18 cellular contexts compared by ENCODE assay signal in genomic region chr15:92392966-92393286, GRCh38. TPM values are rescaled to one million over a fixed set of nuclear protein-coding genes. Genes with fewer than 3 reads are reported as not detected.
A peak's percentile ranks its signal among the peaks of the same experiment; 100 is the strongest.
DNase-seq lines count a peak whose midpoint lies in the region; ATAC-seq, FAIRE-seq and TF ChIP-seq lines count a peak whose summit lies in the region.
"Had no signal": no experiment of that assay in that cellular context is flagged by ENCODE, and none has a peak within 500 bp of the region (broad histone marks: within the 10 kb centered on the region; RNA-seq: fewer than 3 reads in every experiment).

No MANE protein-coding gene starts in this region.

- H3K36me3 Mint-ChIP-seq in neural progenitor cell = peaks cover 9% of the 10 kb centered on the region
- H3K36me3 Mint-ChIP-seq: activated naive CD8-positive, alpha-beta T cell treated with anti-CD3 and anti-CD28 coated beads, Interleukin-2, amount 10 ng/mL, durations not matched to agents 7 days and 5 days had no signal

- peak overlapping the region; percentile 29 for H3K27ac Mint-ChIP-seq in neural progenitor cell
- H3K27ac Mint-ChIP-seq: activated naive CD8-positive, alpha-beta T cell treated with anti-CD3 and anti-CD28 coated beads, Interleukin-2, amount 10 ng/mL, durations not matched to agents 7 days and 5 days; activated T-helper 1 cell treated with anti-CD3 and anti-CD28 coated beads, Interleukin-12 subunit alpha, Interleukin-12 subunit beta, Interleukin-2, Interleukin-4 antibody, amounts not matched to agents 30 ng/mL and 10 ng/mL and 1 ng/mL, durations not matched to agents 14 hours and 24 hours and 36 hours had no signal

- TF ChIP-seq POLR2A in GM12891 (IDR thresholded peaks at IDR 0.05; ENCODE audit: low read depth, low read length) = no peak

- H3K4me1 ChIP-seq in ES-I3 (ENCODE audit: insufficient read depth, low read length) (peaks cover 10% of the 10 kb centered on the region), NT2/D1 (ENCODE audit: insufficient read depth, insufficient read length) (peaks cover 4% of the 10 kb centered on the region), iPS DF 6.9 (ENCODE audit: control insufficient read depth, insufficient read depth, low read length) (no peaks in the 10 kb centered on the region), neural progenitor cell (peaks cover 26% of the 10 kb centered on the region)

- H3K27ac ChIP-seq in iPS DF 6.9 (ENCODE audit: low read length) (no peak overlapping the region), neural progenitor cell (no peak overlapping the region)
- H3K27ac ChIP-seq: HL-60, left lung, vagina had no signal

- ATAC-seq in sciatic nerve (no peak), GM18907 (IDR thresholded peaks at IDR 0.05; ENCODE audit: unreplicated experiment) (no peak), GM18870 (IDR thresholded peaks at IDR 0.05; ENCODE audit: unreplicated experiment) (no peak)

- H3K79me2 ChIP-seq in neural progenitor cell (ENCODE audit: low read depth) = peaks cover 34% of the 10 kb centered on the region

- peaks cover 36% of the 10 kb centered on the region for H3K27me3 ChIP-seq in NT2/D1 (ENCODE audit: insufficient read depth, insufficient read length)
- H3K27me3 ChIP-seq in iPS DF 6.9 (ENCODE audit: control insufficient read depth, insufficient read depth, low read length) = peaks cover 20% of the 10 kb centered on the region; the same call in 1 of the 2 replicates
- H3K27me3 ChIP-seq in neural progenitor cell = peaks cover 64% of the 10 kb centered on the region
- H3K27me3 ChIP-seq: vagina had no signal

- peak overlapping the region; percentile 88 for H3K4me3 Mint-ChIP-seq in neural progenitor cell
- H3K4me3 Mint-ChIP-seq: activated T-helper 1 cell treated with anti-CD3 and anti-CD28 coated beads, Interleukin-12 subunit alpha, Interleukin-12 subunit beta, Interleukin-2, Interleukin-4 antibody, amounts not matched to agents 30 ng/mL and 10 ng/mL and 1 ng/mL, durations not matched to agents 14 hours and 24 hours and 36 hours had no signal

- no peak for FAIRE-seq in GM12891 (lab: Jason Lieb, UNC)

- H3K9me3 ChIP-seq in ES-I3 (ENCODE audit: control insufficient read depth, insufficient read depth, low read length) (no peaks in the 10 kb centered on the region), NT2/D1 (ENCODE audit: insufficient read depth, low read length) (no peaks in the 10 kb centered on the region), iPS DF 6.9 (ENCODE audit: control insufficient read depth, insufficient read depth, low read length) (no peaks in the 10 kb centered on the region), neural progenitor cell (ENCODE audit: low read depth) (no peaks in the 10 kb centered on the region)
- H3K9me3 ChIP-seq: left lung, vagina had no signal

- no peak for TF ChIP-seq CTCF in neural progenitor cell (IDR thresholded peaks at IDR 0.05)

- peaks cover 13% of the 10 kb centered on the region for H4K20me1 ChIP-seq in neural progenitor cell (ENCODE audit: low read depth)

- peak overlapping the region; percentile 96 for H3K4me2 ChIP-seq in neural progenitor cell

- no peaks in the 10 kb centered on the region for H3K9me3 Mint-ChIP-seq in neural progenitor cell
- H3K9me3 Mint-ChIP-seq: activated naive CD8-positive, alpha-beta T cell treated with anti-CD3 and anti-CD28 coated beads, Interleukin-2, amount 10 ng/mL, durations not matched to agents 7 days and 5 days; activated T-helper 1 cell treated with anti-CD3 and anti-CD28 coated beads, Interleukin-12 subunit alpha, Interleukin-12 subunit beta, Interleukin-2, Interleukin-4 antibody, amounts not matched to agents 30 ng/mL and 10 ng/mL and 1 ng/mL, durations not matched to agents 14 hours and 24 hours and 36 hours had no signal

- WGBS in iPS DF 6.9 (ENCODE audit: insufficient coverage, insufficient read length) = no CpG with 5 or more reads among the region's 15 CpGs

- H3K4me3 ChIP-seq in NT2/D1 (ENCODE audit: insufficient read length, low read depth) = peak overlapping the region; percentile 69
- peak overlapping the region; percentile 58; the same call in 1 of the 2 replicates for H3K4me3 ChIP-seq in iPS DF 6.9 (ENCODE audit: low read length)
- peak overlapping the region; percentile 88 for H3K4me3 ChIP-seq in neural progenitor cell

- H3K4me1 Mint-ChIP-seq in neural progenitor cell = peaks cover 31% of the 10 kb centered on the region

- peaks cover 23% of the 10 kb centered on the region for H3F3A ChIP-seq in neural progenitor cell (ENCODE audit: low read depth)

- H3K9ac ChIP-seq in ES-I3 (ENCODE audit: low read depth, low read length) (peak overlapping the region; percentile 85; the same call in 1 of the 2 replicates), NT2/D1 (ENCODE audit: insufficient read length, low read depth) (peak overlapping the region; percentile 79), neural progenitor cell (no peak overlapping the region)

- peak overlapping the region; percentile 85 for H2AFZ ChIP-seq in neural progenitor cell (replicated peaks)

- peaks cover 7% of the 10 kb centered on the region for H3K27me3 Mint-ChIP-seq in neural progenitor cell (ENCODE audit: insufficient read depth, low read depth)

- no peaks in the 10 kb centered on the region for H3K36me3 ChIP-seq in ES-I3 (ENCODE audit: insufficient read depth, low read length)
- H3K36me3 ChIP-seq in NT2/D1 (ENCODE audit: insufficient read depth, insufficient read length, low read length) = peaks cover 7% of the 10 kb centered on the region
- no peaks in the 10 kb centered on the region for H3K36me3 ChIP-seq in iPS DF 6.9 (ENCODE audit: control insufficient read depth, insufficient read depth, low read length)
- H3K36me3 ChIP-seq in neural progenitor cell = no peaks in the 10 kb centered on the region
- H3K36me3 ChIP-seq: left lung, vagina had no signal

- intact Hi-C loops in sciatic nerve (cut with DNase I) = no loop called here

- DNase-seq in NT2/D1 (ENCODE audit: low read depth, low spot score) (no peak), iPS DF 6.9 (ENCODE audit: low read depth, low spot score) (no peak), neural progenitor cell (ENCODE audit: low spot score) (peak; percentile 21), sciatic nerve (ENCODE audit: low spot score) (no peak), GM12891 (ENCODE audit: insufficient read length, low spot score) (no peak)
- DNase-seq: activated CD8-positive, alpha-beta memory T cell treated with anti-CD3 and anti-CD28 coated beads for 24 hours; activated naive CD8-positive, alpha-beta T cell treated with anti-CD3 and anti-CD28 coated beads, Interleukin-2, amount 10 ng/mL, durations not matched to agents 7 days and 5 days; effector memory CD4-positive, alpha-beta T cell; KBM-7; left lung had no signal

TF ChIP-seq in GM12891, 5 proteins besides CTCF, POLR2A, EP300 and RAD21:
- TF ChIP-seq TAF1 (IDR thresholded peaks at IDR 0.05; ENCODE audit: low read depth, low read length) (no peak), POU2F2 (IDR thresholded peaks at IDR 0.05; ENCODE audit: low read depth, low read length) (no peak), SPI1 (IDR thresholded peaks at IDR 0.05; ENCODE audit: low read depth, low read length) (no peak), POLR2AphosphoS5 (IDR thresholded peaks at IDR 0.05; ENCODE audit: low read depth, low read length) (no peak), PAX5 (IDR thresholded peaks at IDR 0.05; ENCODE audit: insufficient read depth, low read length, severe bottlenecking) (no peak)

RNA-seq across cellular contexts. Expression of gene ST8SIA2, which starts 0.8 kb away (rescaled TPM):
- total RNA-seq in neural progenitor cell (ENCODE audit: low replicate concordance) (13.6 and 17.8 TPM in 2 replicates), sciatic nerve (not detected)
- polyA plus RNA-seq in GM12891 (2012; ENCODE audit: low read depth, missing spikeins) = 0.13 TPM
- total RNA-seq: activated naive CD8-positive, alpha-beta T cell treated with anti-CD3 and anti-CD28 coated beads, Interleukin-2, amount 10 ng/mL, durations not matched to agents 7 days and 5 days; activated T-helper 1 cell treated with anti-CD3 and anti-CD28 coated beads, Interleukin-12 subunit alpha, Interleukin-12 subunit beta, Interleukin-2, Interleukin-4 antibody, amounts not matched to agents 30 ng/mL and 10 ng/mL and 1 ng/mL, durations not matched to agents 14 hours and 24 hours and 36 hours; T-helper 2 cell treated with Interferon-gamma antibody and Interleukin-4, amounts not matched to agents 100 ng/mL and 5 ng/mL, for 36 hours; vagina had no signal
- polyA plus RNA-seq: fibroblast of lung had no signal

Comparison
In these comparisons a context has a peak if more than half of its experiments do, and no peak if none do; other contexts are left out.
1. RNA of gene ST8SIA2, which starts 0.8 kb away (total RNA-seq): 13.6 to 17.8 TPM in neural progenitor cell; not detected in sciatic nerve (single experiment); every median in the first group is over 10 times any median in the second.
2. Peak in every context shown above with its lines, with median percentiles within 50 percentile points of each other: H3K4me3 ChIP-seq.